In genomic region chr9:69036319-69036718, GRCh38 we compare ENCODE assay signal across 8 cellular contexts. TPM values are rescaled to one million over a fixed set of nuclear protein-coding genes. Genes with fewer than 3 reads are reported as not detected.
A peak's percentile ranks its signal among the peaks of the same experiment; 100 is the strongest.
DNase-seq lines count a peak whose midpoint lies in the region; ATAC-seq and TF ChIP-seq lines count a peak whose summit lies in the region.

No MANE protein-coding gene starts in this region.

- H3K9me3 ChIP-seq in iPS-18a (ENCODE audit: control insufficient read depth, low read depth, low read length), result no peaks in the 10 kb centered on the region

- no peaks in the 10 kb centered on the region for H3K27me3 Mint-ChIP-seq in activated naive CD8-positive, alpha-beta T cell treated with anti-CD3 and anti-CD28 coated beads, Interleukin-2, amount 50 U/mL, for 24 hours

- DNase-seq in AG09309 (ENCODE audit: low read depth) (no peak), ureter (ENCODE audit: low spot score) (no peak), NCI-H774 (lab: John Stamatoyannopoulos, UW) (no peak)
- no peak for DNase-seq in Jurkat, Clone E6-1 (ENCODE audit: low read depth, low spot score)
- peak; percentile 35 for DNase-seq in activated naive CD8-positive, alpha-beta T cell treated with anti-CD3 and anti-CD28 coated beads, Interleukin-2, amount 50 U/mL, for 24 hours
- peak; percentile 11 to 12 for DNase-seq in stimulated activated CD4-positive, alpha-beta T cell treated with anti-CD3 and anti-CD28 coated beads, Interleukin-2, amount 100 ng/mL, for 48 hours

- peak overlapping the region; percentile 97 for H3K4me3 Mint-ChIP-seq in activated naive CD8-positive, alpha-beta T cell treated with anti-CD3 and anti-CD28 coated beads, Interleukin-2, amount 50 U/mL, for 24 hours

- no peaks in the 10 kb centered on the region for H3K27me3 ChIP-seq in iPS-18a (ENCODE audit: control insufficient read depth, insufficient read depth, low read length)

- H3K4me1 Mint-ChIP-seq in activated naive CD8-positive, alpha-beta T cell treated with anti-CD3 and anti-CD28 coated beads, Interleukin-2, amount 50 U/mL, for 24 hours, result peaks cover 18% of the 10 kb centered on the region

- TF ChIP-seq CTCF in AG09309 (IDR thresholded peaks at IDR 0.05; ENCODE audit: control insufficient read depth, insufficient read depth, low read depth, low read length, missing control alignments), result no peak

- H3K27ac ChIP-seq in iPS-18a (ENCODE audit: low read length), result peak overlapping the region; percentile 68

- H3K36me3 ChIP-seq in iPS-18a (ENCODE audit: control insufficient read depth, low read depth, low read length), result no peaks in the 10 kb centered on the region

- H3K4me3 ChIP-seq in AG09309 (ENCODE audit: control insufficient read depth, low read depth, low read length) (peak overlapping the region; percentile 76), iPS-18a (ENCODE audit: low read length) (peak overlapping the region; percentile 99)
- H3K4me3 ChIP-seq in Jurkat, Clone E6-1 (ENCODE audit: low read length), result peak overlapping the region; percentile 87

- ATAC-seq in GM19395 (IDR thresholded peaks at IDR 0.05; ENCODE audit: unreplicated experiment), result peak; percentile 38
- peak; percentile 64 for ATAC-seq in activated naive CD8-positive, alpha-beta T cell treated with anti-CD3 and anti-CD28 coated beads, Interleukin-2, amount 50 U/mL, for 24 hours

- peak overlapping the region; percentile 98 for H3K27ac Mint-ChIP-seq in activated naive CD8-positive, alpha-beta T cell treated with anti-CD3 and anti-CD28 coated beads, Interleukin-2, amount 50 U/mL, for 24 hours

- H3K36me3 Mint-ChIP-seq in activated naive CD8-positive, alpha-beta T cell treated with anti-CD3 and anti-CD28 coated beads, Interleukin-2, amount 50 U/mL, for 24 hours (ENCODE audit: low read depth), result peaks cover 7% of the 10 kb centered on the region

- no peaks in the 10 kb centered on the region for H3K9me3 Mint-ChIP-seq in activated naive CD8-positive, alpha-beta T cell treated with anti-CD3 and anti-CD28 coated beads, Interleukin-2, amount 50 U/mL, for 24 hours

- peak overlapping the region; percentile 83 for H3K9ac ChIP-seq in iPS-18a (ENCODE audit: low read length)

- peaks cover 8% of the 10 kb centered on the region for H3K4me1 ChIP-seq in iPS-18a (ENCODE audit: control insufficient read depth, low read depth, low read length)

RNA-seq across cellular contexts. Expression of gene FXN, which starts 0.8 kb away (rescaled TPM):
- 35.0 TPM for polyA plus RNA-seq in Jurkat, Clone E6-1 (2012; ENCODE audit: insufficient read depth, insufficient read length)
- total RNA-seq in ureter, result 17.5 TPM

RNA-seq across cellular contexts. Expression of gene PRKACG, which starts 22.4 kb away (rescaled TPM):
- polyA plus RNA-seq in Jurkat, Clone E6-1 (2012; ENCODE audit: insufficient read depth, insufficient read length), result not detected
- total RNA-seq in ureter, result not detected

Comparison
In these comparisons a context has a peak if more than half of its experiments do, and no peak if none do; other contexts are left out.
1. DNase-seq: peak in activated naive CD8-positive, alpha-beta T cell treated with anti-CD3 and anti-CD28 coated beads, Interleukin-2, amount 50 U/mL, for 24 hours (single experiment) and stimulated activated CD4-positive, alpha-beta T cell treated with anti-CD3 and anti-CD28 coated beads, Interleukin-2, amount 100 ng/mL, for 48 hours (2 of 2); none in AG09309 (single experiment), Jurkat, Clone E6-1 (single experiment), ureter (single experiment) and NCI-H774 (single experiment).
2. Peak in every context shown above with its lines, with median percentiles within 50 percentile points of each other: H3K4me3 ChIP-seq.